In the genomic region with DNA sequence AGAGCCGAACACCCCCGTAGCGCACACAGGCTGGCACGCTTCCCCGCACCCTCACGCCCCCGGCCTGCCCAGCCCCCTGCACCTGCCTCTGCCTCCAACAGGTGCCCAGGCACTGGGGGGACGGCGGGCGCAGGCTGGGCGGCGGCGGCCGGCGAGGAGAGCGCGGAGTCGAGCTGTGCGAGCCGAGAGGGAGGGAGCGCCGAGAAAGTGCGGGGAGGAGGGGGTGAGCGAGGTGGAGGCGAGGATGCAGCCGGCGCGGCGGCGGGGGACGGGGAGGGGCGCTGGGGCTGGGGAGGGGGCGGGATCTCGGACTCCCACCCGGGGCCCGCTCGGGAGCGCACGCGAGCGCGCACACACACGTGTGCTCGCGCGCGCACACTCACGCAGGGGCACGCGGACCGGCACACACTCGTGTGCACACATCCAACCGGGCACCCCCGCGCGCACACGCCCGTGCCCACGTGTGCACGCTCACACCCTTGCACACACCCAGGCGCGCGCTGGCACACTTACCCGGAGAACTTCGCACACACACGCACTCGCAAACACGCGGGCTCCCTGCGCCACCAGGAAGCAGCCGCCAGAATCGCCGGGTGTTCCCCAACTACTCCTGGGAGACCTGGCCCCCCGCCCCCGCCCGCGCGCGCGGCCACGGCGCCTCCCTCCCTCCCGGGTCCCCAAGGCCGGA, we compare ENCODE assay signal across 8 cellular contexts. TPM values are rescaled to one million over a fixed set of nuclear protein-coding genes. Genes with fewer than 3 reads are reported as not detected.
A peak's percentile ranks its signal among the peaks of the same experiment; 100 is the strongest.
DNase-seq lines count a peak whose midpoint lies in the region; FAIRE-seq and TF ChIP-seq lines count a peak whose summit lies in the region.

Gene DOC2A (minus strand): TSS at position 211 of the 688 bp plus-strand sequence. CDS start 805 bp downstream, outside the sequence.

- no peak within 1 kb of the TSS for H2AK5ac ChIP-seq in H9 (ENCODE audit: insufficient read length, low read length)

- peaks cover 0 to 6% (median 5%) of the 10 kb centered on the region in 3 experiments; a peak in 6 of 7 replicates for H3K36me3 Mint-ChIP-seq in H9 (ENCODE audit: insufficient read depth in 1 of 3, low read depth in 3 of 3)
- peaks cover 2% of the 10 kb centered on the region for H3K36me3 Mint-ChIP-seq in T-helper 2 cell treated with Interferon-gamma antibody and Interleukin-4, amounts not matched to agents 5 μg/mL and 100 μg/mL, for 36 hours (ENCODE audit: low read depth)

- no peaks in the 10 kb centered on the region for H3K9me3 Mint-ChIP-seq in H9
- H3K9me3 Mint-ChIP-seq in T-helper 2 cell treated with Interferon-gamma antibody and Interleukin-4, amounts not matched to agents 5 μg/mL and 100 μg/mL, for 36 hours: no peaks in the 10 kb centered on the region

- H3K56ac ChIP-seq in H9 (ENCODE audit: insufficient read length, low read depth, low read length): no peak within 1 kb of the TSS

- no peak for TF ChIP-seq CTCF in AG04449 (IDR thresholded peaks at IDR 0.05; ENCODE audit: insufficient read depth, low read length, missing control alignments)
- TF ChIP-seq CTCF in H9 (conservative IDR thresholded peaks at IDR 0.05): no peak
- TF ChIP-seq CTCF in parathyroid adenoma (IDR thresholded peaks at IDR 0.05): no peak

- H3K4me1 ChIP-seq in H9 (ENCODE audit: insufficient read depth, low read length) (no peaks in the 10 kb centered on the region; the same call in 1 of the 2 replicates), endocrine pancreas (ENCODE audit: control insufficient read depth, insufficient read depth, low read length) (no peaks in the 10 kb centered on the region), parathyroid adenoma (peaks cover 3% of the 10 kb centered on the region)

- H2BK5ac ChIP-seq in H9 (ENCODE audit: insufficient read length, low read length): no peak within 1 kb of the TSS

- H3K4me1 Mint-ChIP-seq in H9: peaks cover 9 to 22% of the 10 kb centered on the region in 2 experiments
- H3K4me1 Mint-ChIP-seq in T-helper 2 cell treated with Interferon-gamma antibody and Interleukin-4, amounts not matched to agents 5 μg/mL and 100 μg/mL, for 36 hours (ENCODE audit: low read depth): peaks cover 4% of the 10 kb centered on the region

- POLR2A ChIA-PET in AG04449 (lab: Yijun Ruan, JAX): no interaction called here

- H3K4me2 ChIP-seq in H9 (ENCODE audit: insufficient read depth, insufficient read length, low read length) (peak within 1 kb of the TSS; percentile 91), parathyroid adenoma (ENCODE audit: low read length) (peak within 1 kb of the TSS; percentile 49)

- no peak within 1 kb of the TSS for H2AFZ ChIP-seq in H9 (ENCODE audit: low read length)
- peak within 1 kb of the TSS; percentile 11 for H2AFZ ChIP-seq in parathyroid adenoma

- H3K27ac Mint-ChIP-seq in H9: no peak within 1 kb of the TSS
- no peak within 1 kb of the TSS for H3K27ac Mint-ChIP-seq in T-helper 2 cell treated with Interferon-gamma antibody and Interleukin-4, amounts not matched to agents 5 μg/mL and 100 μg/mL, for 36 hours

- H4K91ac ChIP-seq in H9 (ENCODE audit: insufficient read length, low read depth, low read length): no peak within 1 kb of the TSS

- H3K79me2 ChIP-seq in H9 (ENCODE audit: insufficient read depth, low read length): no peaks in the 10 kb centered on the region
- no peaks in the 10 kb centered on the region for H3K79me2 ChIP-seq in parathyroid adenoma

- CTCF ChIA-PET in AG04449 (lab: Yijun Ruan, JAX): no interaction called here

- H3K27me3 ChIP-seq in H9 (ENCODE audit: insufficient read depth, low read length) (no peaks in the 10 kb centered on the region), endocrine pancreas (ENCODE audit: control insufficient read depth, insufficient read depth, low read length) (peaks cover 3% of the 10 kb centered on the region), parathyroid adenoma (ENCODE audit: control insufficient read depth, insufficient read depth, low read length) (peaks cover 4% of the 10 kb centered on the region)

- FAIRE-seq in GM12892 (lab: Jason Lieb, UNC): no peak

- H3K27ac ChIP-seq in H9 (ENCODE audit: insufficient read length, low read depth, low read length): no peak within 1 kb of the TSS
- H3K27ac ChIP-seq in parathyroid adenoma: no peak within 1 kb of the TSS

- H3K23ac ChIP-seq in H9 (ENCODE audit: insufficient read length, low read depth, low read length): no peak within 1 kb of the TSS

- no peak within 1 kb of the TSS for H3T11ph ChIP-seq in H9 (ENCODE audit: low read length)

- no peaks in the 10 kb centered on the region for H3K79me1 ChIP-seq in H9 (ENCODE audit: insufficient read depth, low read depth, low read length, poor library complexity, severe bottlenecking)

- H4K20me1 ChIP-seq in H9 (ENCODE audit: control insufficient read depth, insufficient read depth, insufficient read length): no peaks in the 10 kb centered on the region

- no peak within 1 kb of the TSS for H2BK20ac ChIP-seq in H9 (ENCODE audit: low read depth, low read length, poor library complexity, severe bottlenecking)

- H3K4me3 Mint-ChIP-seq in H9: peak within 1 kb of the TSS; percentile 69 to 88
- peak within 1 kb of the TSS; percentile 80 for H3K4me3 Mint-ChIP-seq in T-helper 2 cell treated with Interferon-gamma antibody and Interleukin-4, amounts not matched to agents 5 μg/mL and 100 μg/mL, for 36 hours

- no peak within 1 kb of the TSS for H3K4ac ChIP-seq in H9 (ENCODE audit: low read depth, low read length)

- H4K5ac ChIP-seq in H9 (ENCODE audit: insufficient read length, low read depth, low read length): no peak within 1 kb of the TSS

- H2BK15ac ChIP-seq in H9 (ENCODE audit: low read depth, low read length): no peak within 1 kb of the TSS

- H3K9ac ChIP-seq in H9 (ENCODE audit: extremely low read depth, insufficient read length, low read length) (no peak within 1 kb of the TSS), endocrine pancreas (ENCODE audit: control insufficient read depth, insufficient read depth, low read length) (peak within 1 kb of the TSS; percentile 19), parathyroid adenoma (no peak within 1 kb of the TSS)

- H2BK12ac ChIP-seq in H9 (ENCODE audit: insufficient read length, low read depth, low read length): no peak within 1 kb of the TSS

- H3K36me3 ChIP-seq in endocrine pancreas (ENCODE audit: control insufficient read depth, insufficient read depth, low read length) (no peaks in the 10 kb centered on the region), parathyroid adenoma (ENCODE audit: control insufficient read depth, insufficient read depth, low read length) (no peaks in the 10 kb centered on the region)

- H4K8ac ChIP-seq in H9 (replicated peaks; ENCODE audit: insufficient read length, low read depth, low read length): no peak within 1 kb of the TSS

- WGBS in H9 (ENCODE audit: extremely low coverage, insufficient read length, low lambda C conversion rate): no CpG with 5 or more reads among the region's 84 CpGs

- no peak within 1 kb of the TSS for H2BK120ac ChIP-seq in H9 (ENCODE audit: low read depth, low read length, poor library complexity, severe bottlenecking)

- H3K9me3 ChIP-seq in H9 (ENCODE audit: control insufficient read depth, low read depth, low read length) (no peaks in the 10 kb centered on the region), endocrine pancreas (ENCODE audit: control insufficient read depth, low read length) (no peaks in the 10 kb centered on the region), parathyroid adenoma (ENCODE audit: control insufficient read depth, low read length) (no peaks in the 10 kb centered on the region)

- peaks cover 16% of the 10 kb centered on the region for H3K23me2 ChIP-seq in H9 (ENCODE audit: insufficient read length, low read depth, low read length, poor library complexity, severe bottlenecking)

- peak within 1 kb of the TSS; percentile 2 for H3K18ac ChIP-seq in H9 (ENCODE audit: insufficient read length, low read depth, low read length)

- DNase-seq in AG04449 (ENCODE audit: low read depth, low spot score): no peak
- DNase-seq in H9: peak; percentile 59
- DNase-seq in T-helper 2 cell treated with Interferon-gamma antibody and Interleukin-4, amounts not matched to agents 5 μg/mL and 100 μg/mL, for 36 hours (ENCODE audit: low spot score): no peak
- DNase-seq in germinal center (ENCODE audit: low spot score): no peak
- DNase-seq in GM12892 (ENCODE audit: insufficient read length): no peak
- no peak for DNase-seq in NCI-H187 (lab: John Stamatoyannopoulos, UW)

- peaks cover 38% of the 10 kb centered on the region for H3K27me3 Mint-ChIP-seq in H9 (ENCODE audit: low read depth)
- peaks cover 45% of the 10 kb centered on the region for H3K27me3 Mint-ChIP-seq in T-helper 2 cell treated with Interferon-gamma antibody and Interleukin-4, amounts not matched to agents 5 μg/mL and 100 μg/mL, for 36 hours (ENCODE audit: low read depth)

- H3K14ac ChIP-seq in H9 (ENCODE audit: insufficient read depth, low read length): no peak within 1 kb of the TSS

- H3K4me3 ChIP-seq in AG04449 (ENCODE audit: low read depth, low read length) (peak within 1 kb of the TSS; percentile 49), endocrine pancreas (ENCODE audit: control insufficient read depth, insufficient read depth, low read length) (no peak within 1 kb of the TSS), parathyroid adenoma (ENCODE audit: low read depth, low read length) (no peak within 1 kb of the TSS)

- TF ChIP-seq POLR2A in GM12892 (IDR thresholded peaks at IDR 0.05; ENCODE audit: low read depth, low read length): no peak

RNA-seq across cellular contexts. Expression of gene DOC2A, which starts in this region (rescaled TPM):
- total RNA-seq in H9 (2021): 10.2 and 12.2 TPM in 2 replicates
- 0.42 TPM for polyA plus RNA-seq in GM12892 (2012; ENCODE audit: missing spikeins)
